ENCODE assay signal across 16 cellular contexts in the genomic region with DNA sequence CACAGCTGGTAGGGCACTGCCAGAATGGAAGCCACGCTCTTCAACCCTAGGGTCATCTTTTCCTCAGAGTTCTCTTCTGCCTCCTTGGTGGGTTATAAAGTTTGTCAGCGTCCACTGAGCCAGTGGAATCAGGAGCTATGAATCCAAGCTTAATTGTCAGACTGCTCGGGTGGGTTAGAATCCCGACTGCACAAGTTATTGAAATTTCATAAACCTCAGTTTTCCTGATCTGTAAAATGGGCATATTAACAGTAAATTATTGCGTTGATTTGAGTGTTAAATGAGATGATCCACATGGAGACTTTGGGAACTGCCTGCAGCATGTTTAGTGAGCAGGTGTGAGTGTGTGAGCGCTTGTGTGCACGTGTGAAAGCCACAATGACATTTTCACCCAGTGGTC.
DNase-seq lines count a peak whose midpoint lies in the region; ATAC-seq and TF ChIP-seq lines count a peak whose summit lies in the region.
"Had no signal": no experiment of that assay in that cellular context is flagged by ENCODE, and none has a peak within 500 bp of the region (broad histone marks: within the 10 kb centered on the region; RNA-seq: fewer than 3 reads in every experiment).

No MANE protein-coding gene starts in this region.

- H3K9me3 ChIP-seq in HUES64 (ENCODE audit: insufficient read depth, low read depth, low read length) (no peaks in the 10 kb centered on the region), mesodermal cell (ENCODE audit: control insufficient read depth, low read length) (peaks cover 12% of the 10 kb centered on the region), thoracic aorta (peaks cover 1% of the 10 kb centered on the region)

- H3K27ac ChIP-seq in HUES64 (ENCODE audit: low read depth, low read length) (peak overlapping the region; percentile 58; the same call in 1 of the 2 replicates), mesodermal cell (ENCODE audit: low read depth, low read length, severe bottlenecking) (peak overlapping the region; percentile 77), thoracic aorta (peak overlapping the region; percentile 29 to 35)

- H3K9me3 Mint-ChIP-seq in chondrocyte (ENCODE audit: low read depth), result peaks cover 5% of the 10 kb centered on the region
- H3K9me3 Mint-ChIP-seq in activated CD4-positive, alpha-beta T cell treated with anti-CD3 and anti-CD28 coated beads for 36 hours (ENCODE audit: low read depth), result no peaks in the 10 kb centered on the region

- H3K36me3 ChIP-seq in HUES64 (ENCODE audit: insufficient read depth, low read length), result no peaks in the 10 kb centered on the region
- no peaks in the 10 kb centered on the region for H3K36me3 ChIP-seq in mesodermal cell (ENCODE audit: control insufficient read depth, insufficient read depth, low read length)
- no peaks in the 10 kb centered on the region for H3K36me3 ChIP-seq in thoracic aorta

- ATAC-seq in thoracic aorta (ENCODE audit: insufficient number of reproducible peaks, low FRiP score, low read depth), result no peak
- ATAC-seq in activated CD4-positive, alpha-beta T cell treated with anti-CD3 and anti-CD28 coated beads for 36 hours, result no peak
- ATAC-seq in HG02970 (IDR thresholded peaks at IDR 0.05; ENCODE audit: low FRiP score, unreplicated experiment), result no peak

- H3K4me3 ChIP-seq in HUES64 (ENCODE audit: low read length) (no peak overlapping the region), mesodermal cell (ENCODE audit: extremely low read depth, insufficient read depth, low read length, poor library complexity, severe bottlenecking) (no peak overlapping the region), thoracic aorta (no peak overlapping the region)

- intact Hi-C loops in activated CD4-positive, alpha-beta T cell treated with anti-CD3 and anti-CD28 coated beads for 36 hours (cut with DNase I, micrococcal nuclease), result no loop called here

- CTCF ChIA-PET in activated CD4-positive, alpha-beta T cell treated with anti-CD3 and anti-CD28 coated beads for 36 hours (lab: Charles Lee), result no interaction called here

- peaks cover 72% of the 10 kb centered on the region for H3K4me1 Mint-ChIP-seq in chondrocyte (ENCODE audit: low read depth)
- no peaks in the 10 kb centered on the region for H3K4me1 Mint-ChIP-seq in activated CD4-positive, alpha-beta T cell treated with anti-CD3 and anti-CD28 coated beads for 36 hours
- H3K4me1 Mint-ChIP-seq: IgD-negative memory B cell had no signal

- peak overlapping the region; percentile 33 for H3K27ac Mint-ChIP-seq in chondrocyte (ENCODE audit: unreplicated experiment)
- no peak overlapping the region for H3K27ac Mint-ChIP-seq in activated CD4-positive, alpha-beta T cell treated with anti-CD3 and anti-CD28 coated beads for 36 hours
- H3K27ac Mint-ChIP-seq: CD4-positive, alpha-beta T cell; HFFc6; IgD-negative memory B cell had no signal

- no peaks in the 10 kb centered on the region for H3K27me3 Mint-ChIP-seq in chondrocyte (ENCODE audit: low read depth)
- no peaks in the 10 kb centered on the region for H3K27me3 Mint-ChIP-seq in activated CD4-positive, alpha-beta T cell treated with anti-CD3 and anti-CD28 coated beads for 36 hours
- H3K27me3 Mint-ChIP-seq: CD4-positive, alpha-beta T cell; IgD-negative memory B cell had no signal

- DNase-seq in chondrocyte (ENCODE audit: low spot score) (no peak), thoracic aorta (ENCODE audit: low spot score) (no peak), ureter (ENCODE audit: low spot score) (no peak)
- DNase-seq in activated CD4-positive, alpha-beta T cell treated with anti-CD3 and anti-CD28 coated beads for 36 hours, result no peak
- DNase-seq: CD4-positive, alpha-beta T cell; EL; HFFc6; NCI-H1105; NCI-H1694; NCI-H2107; NCI-H2227 treated with DMSO at 0.1 percent for 48 hours; NCI-H524 had no signal

- H3K9ac ChIP-seq in HUES64 (ENCODE audit: low read depth, low read length), result no peak overlapping the region

- H3K27me3 ChIP-seq in HUES64 (ENCODE audit: insufficient read depth, low read length), result no peaks in the 10 kb centered on the region
- no peaks in the 10 kb centered on the region for H3K27me3 ChIP-seq in thoracic aorta (replicated peaks; ENCODE audit: insufficient read depth)

- WGBS in HUES64, result 92% methylated on average over 7 of the region's 7 CpGs
- 92 to 100% methylated on average over 1 to 7 of the region's 7 CpGs for WGBS in mesodermal cell (ENCODE audit: insufficient coverage in 2 of 2), 2 experiments

- POLR2A ChIA-PET in activated CD4-positive, alpha-beta T cell treated with anti-CD3 and anti-CD28 coated beads for 36 hours (lab: Charles Lee), result no interaction called here

- H3K4me3 Mint-ChIP-seq in chondrocyte (ENCODE audit: unreplicated experiment), result no peak overlapping the region
- H3K4me3 Mint-ChIP-seq in activated CD4-positive, alpha-beta T cell treated with anti-CD3 and anti-CD28 coated beads for 36 hours, result no peak overlapping the region
- H3K4me3 Mint-ChIP-seq: CD4-positive, alpha-beta T cell; HFFc6; IgD-negative memory B cell had no signal

- peaks cover 39% of the 10 kb centered on the region for H3K4me1 ChIP-seq in HUES64 (ENCODE audit: insufficient read depth, low read length)
- peaks cover 34% of the 10 kb centered on the region for H3K4me1 ChIP-seq in mesodermal cell (ENCODE audit: control insufficient read depth, insufficient read depth, low read length, poor library complexity, severe bottlenecking)
- peaks cover 11 to 36% of the 10 kb centered on the region in 2 donors for H3K4me1 ChIP-seq in thoracic aorta (ENCODE audit: control insufficient read depth in 1 of 2, low read depth in 2 of 2)

- H3K36me3 Mint-ChIP-seq in chondrocyte (ENCODE audit: low read depth), result peaks cover 2% of the 10 kb centered on the region
- no peaks in the 10 kb centered on the region for H3K36me3 Mint-ChIP-seq in activated CD4-positive, alpha-beta T cell treated with anti-CD3 and anti-CD28 coated beads for 36 hours (ENCODE audit: low read depth)
- H3K36me3 Mint-ChIP-seq: IgD-negative memory B cell had no signal

- TF ChIP-seq CTCF in chondrocyte (IDR thresholded peaks at IDR 0.05), result no peak
- no peak for TF ChIP-seq CTCF in thoracic aorta (IDR thresholded peaks at IDR 0.05)
